ENCODE assay signal across 8 cellular contexts in the genomic region with DNA sequence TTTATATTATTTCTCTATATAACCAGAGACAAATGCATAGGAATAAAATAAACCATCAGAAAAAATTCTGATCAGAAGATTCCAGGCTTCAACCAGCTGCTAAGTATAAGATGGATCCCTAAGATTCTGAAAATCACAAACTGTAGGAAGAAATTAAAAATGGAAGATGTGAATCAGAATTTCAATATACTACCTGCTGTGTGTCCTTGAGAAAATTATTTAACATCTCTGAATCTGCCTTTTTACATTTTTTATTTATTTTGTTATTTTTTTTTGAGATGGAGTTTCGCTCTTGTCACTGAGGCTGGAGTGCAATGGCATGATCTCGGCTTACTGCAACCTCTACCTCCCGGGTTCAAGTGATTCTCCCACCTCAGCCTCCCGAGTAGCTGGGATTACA.
"Had no signal": no experiment of that assay in that cellular context is flagged by ENCODE, and none has a peak within 500 bp of the region (broad histone marks: within the 10 kb centered on the region; RNA-seq: fewer than 3 reads in every experiment).

No MANE protein-coding gene starts in this region.

- H3K4me3 ChIP-seq: GM12878 had no signal

- DNase-seq: GDM1, GF-D8 had no signal

- FAIRE-seq: G401.6, GM12878, GM12891, GM12892, GM18507, GM19239 had no signal

- ATAC-seq: GM12878 had no signal
